Comparison of ENCODE assay signal across 20 cellular contexts in genomic region chr21:14691924-14692323, GRCh38.
"Had no signal": no experiment of that assay in that cellular context is flagged by ENCODE, and none has a peak within 500 bp of the region (broad histone marks: within the 10 kb centered on the region; RNA-seq: fewer than 3 reads in every experiment).

No MANE protein-coding gene starts in this region.

- H3K4me1 ChIP-seq: breast epithelium, left ventricle myocardium inferior had no signal

- H3K36me3 Mint-ChIP-seq: stimulated activated effector memory CD8-positive, alpha-beta T cell treated with anti-CD3 and anti-CD28 coated beads, Interleukin-12 subunit alpha, Interleukin-12 subunit beta, amount 100 ng/mL, for 72 hours had no signal

- H3K4me3 Mint-ChIP-seq: endodermal cell; memory B cell; stimulated activated effector memory CD8-positive, alpha-beta T cell treated with anti-CD3 and anti-CD28 coated beads, Interleukin-12 subunit alpha, Interleukin-12 subunit beta, amount 100 ng/mL, for 72 hours had no signal

- H3K9me3 Mint-ChIP-seq: endodermal cell, memory B cell had no signal

- H3K36me3 ChIP-seq: breast epithelium, left ventricle myocardium inferior had no signal

- H3K4me3 ChIP-seq: breast epithelium, hepatocyte, left ventricle myocardium inferior had no signal

- ATAC-seq: activated naive CD4-positive, alpha-beta T cell treated with anti-CD3 and anti-CD28 coated beads, Interleukin-2, amount 50 U/mL, for 72 hours; natural killer cell treated with Interleukin-12 subunit alpha and Interleukin-12 subunit beta and Interleukin-15 and Interleukin-18, amount 100 ng/mL, for 72 hours; right cardiac atrium; stimulated activated effector memory CD8-positive, alpha-beta T cell treated with anti-CD3 and anti-CD28 coated beads, Interleukin-12 subunit alpha, Interleukin-12 subunit beta, amount 100 ng/mL, for 72 hours had no signal

- H3K4me2 ChIP-seq: hepatocyte had no signal

- H3K27me3 Mint-ChIP-seq: memory B cell, progenitor cell of endocrine pancreas had no signal

- H3K4me1 Mint-ChIP-seq: endodermal cell had no signal

- DNase-seq: activated CD4-positive, alpha-beta T cell treated with anti-CD3 and anti-CD28 coated beads, Interleukin-2, amount 50 U/mL, for 4 hours; activated CD8-positive, alpha-beta memory T cell treated with anti-CD3 and anti-CD28 coated beads, Interleukin-2, amount 50 U/mL, for 4 hours; aorta; dermis blood vessel endothelial cell; endodermal cell; erythroblast; kidney; left ventricle myocardium inferior; nucleus accumbens; right cardiac atrium; small intestine; substantia nigra; trophoblast cell had no signal

- H3K27ac Mint-ChIP-seq: activated naive CD4-positive, alpha-beta T cell treated with anti-CD3 and anti-CD28 coated beads, Interleukin-2, amount 50 U/mL, for 72 hours; endodermal cell; memory B cell; progenitor cell of endocrine pancreas; stimulated activated effector memory CD8-positive, alpha-beta T cell treated with anti-CD3 and anti-CD28 coated beads, Interleukin-12 subunit alpha, Interleukin-12 subunit beta, amount 100 ng/mL, for 72 hours had no signal

- H3K27me3 ChIP-seq: breast epithelium, hepatocyte had no signal

- FAIRE-seq: small intestine had no signal

- H3K79me2 ChIP-seq: hepatocyte had no signal

- H2AFZ ChIP-seq: hepatocyte had no signal

- H3K9me3 ChIP-seq: breast epithelium had no signal
